Comparison of ENCODE assay signal across 16 cellular contexts in genomic region chr1:85122169-85122568, GRCh38.
DNase-seq lines count a peak whose midpoint lies in the region; ATAC-seq and TF ChIP-seq lines count a peak whose summit lies in the region.
"Had no signal": no experiment of that assay in that cellular context is flagged by ENCODE, and none has a peak within 500 bp of the region (broad histone marks: within the 10 kb centered on the region; RNA-seq: fewer than 3 reads in every experiment).

No MANE protein-coding gene starts in this region.

- H3K4me3 Mint-ChIP-seq in GM23338 (no peak overlapping the region), HFFc6 (no peak overlapping the region), endodermal cell (no peak overlapping the region)
- H3K4me3 Mint-ChIP-seq: CD4-positive, alpha-beta memory T cell had no signal

- no peaks in the 10 kb centered on the region for H3K9me3 ChIP-seq in endodermal cell (ENCODE audit: control insufficient read depth, low read length)

- H3K27ac Mint-ChIP-seq in GM23338 (no peak overlapping the region), HFFc6 (no peak overlapping the region), endodermal cell (no peak overlapping the region)
- H3K27ac Mint-ChIP-seq: CD4-positive, alpha-beta memory T cell had no signal

- no peaks in the 10 kb centered on the region for H3K36me3 ChIP-seq in GM23338 (ENCODE audit: insufficient read depth)
- no peaks in the 10 kb centered on the region for H3K36me3 ChIP-seq in endodermal cell (ENCODE audit: control insufficient read depth, insufficient read depth, low read length)

- H3K4me1 Mint-ChIP-seq in GM23338 (peaks cover 14% of the 10 kb centered on the region), HFFc6 (ENCODE audit: low read depth) (peaks cover 24% of the 10 kb centered on the region), endodermal cell (peaks cover 11% of the 10 kb centered on the region)
- H3K4me1 Mint-ChIP-seq: CD4-positive, alpha-beta memory T cell had no signal

- no peak overlapping the region for H3K4me2 ChIP-seq in GM23338

- H3K9me3 Mint-ChIP-seq in GM23338, result no peaks in the 10 kb centered on the region; the same call in 2 of the 3 replicates
- no peaks in the 10 kb centered on the region for H3K9me3 Mint-ChIP-seq in HFFc6
- no peaks in the 10 kb centered on the region for H3K9me3 Mint-ChIP-seq in endodermal cell
- H3K9me3 Mint-ChIP-seq: CD4-positive, alpha-beta memory T cell had no signal

- H3K27me3 Mint-ChIP-seq in GM23338 (ENCODE audit: insufficient read depth, low read depth, poor library complexity), result peaks cover 10% of the 10 kb centered on the region
- peaks cover 4% of the 10 kb centered on the region for H3K27me3 Mint-ChIP-seq in HFFc6 (ENCODE audit: insufficient read depth)
- H3K27me3 Mint-ChIP-seq in endodermal cell (ENCODE audit: insufficient read depth), result no peaks in the 10 kb centered on the region

- H3K27me3 ChIP-seq in GM23338 (ENCODE audit: insufficient read depth) (no peaks in the 10 kb centered on the region), endodermal cell (ENCODE audit: control insufficient read depth, insufficient read depth, low read length, poor library complexity, severe bottlenecking) (no peaks in the 10 kb centered on the region)

- no peak overlapping the region for H3K9ac ChIP-seq in endodermal cell (ENCODE audit: extremely low read depth, low read length, poor library complexity, severe bottlenecking)

- no peaks in the 10 kb centered on the region for H3K79me2 ChIP-seq in GM23338 (replicated peaks; ENCODE audit: insufficient read depth)

- H3K4me3 ChIP-seq in GM23338, result no peak overlapping the region
- H3K4me3 ChIP-seq in endodermal cell (ENCODE audit: low read length), result no peak overlapping the region

- H3K4me1 ChIP-seq in GM23338 (ENCODE audit: insufficient read depth) (peaks cover 10% of the 10 kb centered on the region), endodermal cell (ENCODE audit: control insufficient read depth, insufficient read depth, low read length) (no peaks in the 10 kb centered on the region)

- peak; percentile 89 for ATAC-seq in GM23338

- H3K36me3 Mint-ChIP-seq in GM23338 (ENCODE audit: low read depth) (no peaks in the 10 kb centered on the region), HFFc6 (ENCODE audit: low read depth) (no peaks in the 10 kb centered on the region), endodermal cell (ENCODE audit: low read depth) (no peaks in the 10 kb centered on the region)
- H3K36me3 Mint-ChIP-seq: CD4-positive, alpha-beta memory T cell had no signal

- WGBS in endodermal cell (ENCODE audit: insufficient coverage in 1 of 2, insufficient read length in 1 of 2), 2 experiments, result 91 to 100% methylated on average over 1 to 2 of the region's 2 CpGs

- H3K27ac ChIP-seq in GM23338 (ENCODE audit: low read depth) (no peak overlapping the region), endodermal cell (ENCODE audit: low read depth, low read length) (no peak overlapping the region)

- DNase-seq in GM23338 (ENCODE audit: low spot score) (peak; percentile 42), HFFc6 (no peak), endodermal cell (peak; percentile 59), NCI-H2196 treated with DMSO at 0.1 percent for 48 hours (lab: John Stamatoyannopoulos, UW; ENCODE audit: unreplicated experiment) (no peak), NCI-H2227 treated with DMSO at 0.1 percent for 48 hours (lab: John Stamatoyannopoulos, UW) (no peak), T1000 (lab: John Stamatoyannopoulos, UW) (no peak)
- DNase-seq: C1 segment of cervical spinal cord; Calu3; CD4-positive, alpha-beta memory T cell; COR-L47; DMS53; DMS79 treated with DMSO at 0.1 percent for 48 hours; GF-D8; GOT3; H7; HCEC 1CT had no signal

- peak overlapping the region; percentile 3; the same call in 1 of the 2 replicates for H2AFZ ChIP-seq in GM23338

- TF ChIP-seq CTCF in GM23338 (conservative IDR thresholded peaks at IDR 0.05; ENCODE audit: low read depth in 2 of 2), result no peak
- TF ChIP-seq CTCF in HFFc6 (IDR thresholded peaks at IDR 0.05), result peak; percentile 25; the same call in 1 of the 2 replicates
- TF ChIP-seq CTCF in endodermal cell (conservative IDR thresholded peaks at IDR 0.05), result peak; percentile 44

- no peaks in the 10 kb centered on the region for H3F3A ChIP-seq in GM23338 (replicated peaks; ENCODE audit: low read depth)

- H4K20me1 ChIP-seq in GM23338 (replicated peaks; ENCODE audit: insufficient read depth), result no peaks in the 10 kb centered on the region

- no peaks in the 10 kb centered on the region for H3K9me2 ChIP-seq in GM23338 (ENCODE audit: insufficient read depth)

TF ChIP-seq in GM23338, 12 proteins besides CTCF, POLR2A, EP300 and RAD21:
- no peak for TF ChIP-seq EZH2phosphoT487 (IDR thresholded peaks at IDR 0.05; ENCODE audit: unreplicated experiment)
- TF ChIP-seq, protein P1, sequence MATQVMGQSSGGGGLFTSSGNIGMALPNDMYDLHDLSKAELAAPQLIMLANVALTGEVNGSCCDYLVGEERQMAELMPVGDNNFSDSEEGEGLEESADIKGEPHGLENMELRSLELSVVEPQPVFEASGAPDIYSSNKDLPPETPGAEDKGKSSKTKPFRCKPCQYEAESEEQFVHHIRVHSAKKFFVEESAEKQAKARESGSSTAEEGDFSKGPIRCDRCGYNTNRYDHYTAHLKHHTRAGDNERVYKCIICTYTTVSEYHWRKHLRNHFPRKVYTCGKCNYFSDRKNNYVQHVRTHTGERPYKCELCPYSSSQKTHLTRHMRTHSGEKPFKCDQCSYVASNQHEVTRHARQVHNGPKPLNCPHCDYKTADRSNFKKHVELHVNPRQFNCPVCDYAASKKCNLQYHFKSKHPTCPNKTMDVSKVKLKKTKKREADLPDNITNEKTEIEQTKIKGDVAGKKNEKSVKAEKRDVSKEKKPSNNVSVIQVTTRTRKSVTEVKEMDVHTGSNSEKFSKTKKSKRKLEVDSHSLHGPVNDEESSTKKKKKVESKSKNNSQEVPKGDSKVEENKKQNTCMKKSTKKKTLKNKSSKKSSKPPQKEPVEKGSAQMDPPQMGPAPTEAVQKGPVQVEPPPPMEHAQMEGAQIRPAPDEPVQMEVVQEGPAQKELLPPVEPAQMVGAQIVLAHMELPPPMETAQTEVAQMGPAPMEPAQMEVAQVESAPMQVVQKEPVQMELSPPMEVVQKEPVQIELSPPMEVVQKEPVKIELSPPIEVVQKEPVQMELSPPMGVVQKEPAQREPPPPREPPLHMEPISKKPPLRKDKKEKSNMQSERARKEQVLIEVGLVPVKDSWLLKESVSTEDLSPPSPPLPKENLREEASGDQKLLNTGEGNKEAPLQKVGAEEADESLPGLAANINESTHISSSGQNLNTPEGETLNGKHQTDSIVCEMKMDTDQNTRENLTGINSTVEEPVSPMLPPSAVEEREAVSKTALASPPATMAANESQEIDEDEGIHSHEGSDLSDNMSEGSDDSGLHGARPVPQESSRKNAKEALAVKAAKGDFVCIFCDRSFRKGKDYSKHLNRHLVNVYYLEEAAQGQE (IDR thresholded peaks at IDR 0.05; ENCODE audit: unreplicated experiment), result no peak
- no peak for TF ChIP-seq ZNF114 (CRISPR knock-in tag; IDR thresholded peaks at IDR 0.05)
- TF ChIP-seq, protein P2, sequence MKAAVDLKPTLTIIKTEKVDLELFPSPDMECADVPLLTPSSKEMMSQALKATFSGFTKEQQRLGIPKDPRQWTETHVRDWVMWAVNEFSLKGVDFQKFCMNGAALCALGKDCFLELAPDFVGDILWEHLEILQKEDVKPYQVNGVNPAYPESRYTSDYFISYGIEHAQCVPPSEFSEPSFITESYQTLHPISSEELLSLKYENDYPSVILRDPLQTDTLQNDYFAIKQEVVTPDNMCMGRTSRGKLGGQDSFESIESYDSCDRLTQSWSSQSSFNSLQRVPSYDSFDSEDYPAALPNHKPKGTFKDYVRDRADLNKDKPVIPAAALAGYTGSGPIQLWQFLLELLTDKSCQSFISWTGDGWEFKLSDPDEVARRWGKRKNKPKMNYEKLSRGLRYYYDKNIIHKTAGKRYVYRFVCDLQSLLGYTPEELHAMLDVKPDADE (IDR thresholded peaks at IDR 0.05), result no peak
- TF ChIP-seq JUNB (IDR thresholded peaks at IDR 0.05; ENCODE audit: unreplicated experiment), result no peak
- no peak for TF ChIP-seq POLR2AphosphoS5 (IDR thresholded peaks at IDR 0.05; ENCODE audit: low read depth)
- no peak for TF ChIP-seq EZH2 (IDR thresholded peaks at IDR 0.05; ENCODE audit: low read depth, unreplicated experiment)
- no peak for TF ChIP-seq NANOG (IDR thresholded peaks at IDR 0.05; ENCODE audit: borderline replicate concordance)
- TF ChIP-seq ZNF331 (CRISPR knock-in tag; IDR thresholded peaks at IDR 0.05; ENCODE audit: low read depth), result no peak
- TF ChIP-seq CREB1 (CRISPR knock-in tag; IDR thresholded peaks at IDR 0.05; ENCODE audit: low read depth), result no peak

Comparison
In these comparisons a context has a peak if more than half of its experiments do, and no peak if none do; other contexts are left out.
1. DNase-seq: peak in GM23338 (single experiment) and endodermal cell (single experiment); none in HFFc6 (single experiment), NCI-H2196 treated with DMSO at 0.1 percent for 48 hours (single experiment), NCI-H2227 treated with DMSO at 0.1 percent for 48 hours (single experiment) and T1000 (single experiment).
2. CTCF ChIP-seq: peak in HFFc6 (single experiment) and endodermal cell (single experiment); none in GM23338 (0 of 2).